In the genomic region with DNA sequence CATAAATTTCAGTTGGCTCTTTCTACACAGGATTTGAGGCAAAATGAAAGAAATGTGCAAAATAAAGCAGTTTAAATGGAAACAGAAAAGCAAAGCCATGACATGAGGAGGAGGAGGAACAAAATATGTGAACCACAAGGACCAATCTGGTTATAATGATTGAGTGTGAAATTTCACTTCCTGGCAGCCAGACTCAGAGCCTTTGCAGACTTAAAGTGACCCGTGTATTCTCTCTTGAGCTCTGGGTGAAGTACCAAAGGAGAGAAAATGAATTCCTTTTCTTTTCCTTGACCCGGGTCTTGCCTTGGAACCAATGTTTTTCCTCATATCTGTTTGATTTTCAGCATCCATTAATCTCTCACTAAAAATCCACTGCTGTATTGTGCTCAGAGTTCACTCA, we compare ENCODE assay signal across 16 cellular contexts.
DNase-seq lines count a peak whose midpoint lies in the region; ATAC-seq and TF ChIP-seq lines count a peak whose summit lies in the region.
"Had no signal": no experiment of that assay in that cellular context is flagged by ENCODE, and none has a peak within 500 bp of the region (broad histone marks: within the 10 kb centered on the region; RNA-seq: fewer than 3 reads in every experiment).

No MANE protein-coding gene starts in this region.

- no peaks in the 10 kb centered on the region for H4K20me1 ChIP-seq in smooth muscle cell (ENCODE audit: low read depth)

- no peaks in the 10 kb centered on the region for H3K36me3 ChIP-seq in smooth muscle cell (ENCODE audit: low read depth)
- H3K36me3 ChIP-seq: esophagus squamous epithelium had no signal

- ATAC-seq in HG03159 (IDR thresholded peaks at IDR 0.05; ENCODE audit: unreplicated experiment) = no peak

- peak; percentile 9 for DNase-seq in GM12865 (ENCODE audit: low read depth)
- peak; percentile 14 for DNase-seq in NOMO-1 treated with dmso at 0.1 percent for 144 hours (lab: John Stamatoyannopoulos, UW; ENCODE audit: unreplicated experiment)
- DNase-seq in fibroblast of peridontal ligament (ENCODE audit: extremely low read depth) = peak; percentile 76
- DNase-seq in smooth muscle cell (lab: John Stamatoyannopoulos, UW; ENCODE audit: unreplicated experiment) = no peak
- DNase-seq in amniotic stem cell (lab: John Stamatoyannopoulos, UW) = no peak
- DNase-seq in HuH-7.5 (ENCODE audit: low spot score) = no peak
- no peak for DNase-seq in OCI-M2 (lab: John Stamatoyannopoulos, UW; ENCODE audit: unreplicated experiment)
- DNase-seq: activated CD4-positive, alpha-beta T cell treated with anti-CD3 and anti-CD28 coated beads for 48 hours; activated T-cell treated with anti-CD3 and anti-CD28 coated beads, Interleukin-2, amount 50 U/mL, for 48 hours; anterior cingulate cortex; esophagus squamous epithelium; NCI-H2081 treated with DMSO at 0.1 percent for 48 hours; NCI-H748 treated with DMSO at 0.1 percent for 48 hours; Right ventricle myocardium superior had no signal

- no peaks in the 10 kb centered on the region for H3K9me3 ChIP-seq in smooth muscle cell (replicated peaks; ENCODE audit: low read depth)
- H3K9me3 ChIP-seq: esophagus squamous epithelium had no signal

- H3K9ac ChIP-seq in smooth muscle cell (ENCODE audit: low read depth) = no peak overlapping the region

- H3K4me3 ChIP-seq in GM12865 (ENCODE audit: low read depth, low read length) = no peak overlapping the region
- H3K4me3 ChIP-seq in smooth muscle cell = no peak overlapping the region
- H3K4me3 ChIP-seq: esophagus squamous epithelium, skin epidermis had no signal

- WGBS in smooth muscle cell (ENCODE audit: low lambda C conversion rate) = 50% methylated on average over 2 of the region's 2 CpGs

- peaks cover 8% of the 10 kb centered on the region for H3K4me1 ChIP-seq in smooth muscle cell (ENCODE audit: low read depth)

- H3F3A ChIP-seq in smooth muscle cell (ENCODE audit: low read depth) = peaks cover 9% of the 10 kb centered on the region

- no peaks in the 10 kb centered on the region for H3K27me3 ChIP-seq in smooth muscle cell (ENCODE audit: low read depth)

- peak overlapping the region; percentile 37 for H3K4me2 ChIP-seq in smooth muscle cell

- no peak overlapping the region for H3K27ac ChIP-seq in smooth muscle cell (ENCODE audit: low read depth)

- TF ChIP-seq CTCF in GM12865 (IDR thresholded peaks at IDR 0.05; ENCODE audit: insufficient read depth, low read depth, low read length, missing control alignments) (no peak), smooth muscle cell (IDR thresholded peaks at IDR 0.05; ENCODE audit: borderline replicate concordance, insufficient read depth, poor library complexity, severe bottlenecking) (no peak)

- no peaks in the 10 kb centered on the region for H3K79me2 ChIP-seq in smooth muscle cell (ENCODE audit: low read depth)

- H2AFZ ChIP-seq in smooth muscle cell (ENCODE audit: low read depth) = peak overlapping the region; percentile 53

Comparison
In these comparisons a context has a peak if more than half of its experiments do, and no peak if none do; other contexts are left out.
1. DNase-seq: peak in GM12865 (single experiment), NOMO-1 treated with dmso at 0.1 percent for 144 hours (single experiment) and fibroblast of peridontal ligament (single experiment); none in smooth muscle cell (single experiment), amniotic stem cell (single experiment), HuH-7.5 (single experiment) and OCI-M2 (single experiment).